ENCODE assay signal across 2 cellular contexts in the genomic region with DNA sequence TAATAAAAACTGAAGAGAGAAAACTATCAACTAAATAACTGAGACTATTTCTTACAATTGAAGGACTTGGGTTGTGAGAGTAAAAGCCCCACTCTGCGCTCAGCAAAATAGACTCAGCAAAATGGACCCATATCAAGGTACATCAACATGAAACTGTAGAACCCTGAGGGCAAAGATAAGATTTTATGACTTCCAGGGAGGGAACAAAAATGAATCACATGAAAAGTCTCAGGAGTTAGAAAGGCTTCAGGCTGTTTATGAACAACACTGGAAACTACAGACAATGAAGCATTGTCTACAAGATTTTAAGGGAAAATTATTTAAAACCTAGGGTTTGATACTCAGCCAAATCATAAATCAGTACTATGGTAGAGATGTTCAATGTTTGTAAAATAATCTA.
TF ChIP-seq lines count a peak whose summit lies in the region.

No MANE protein-coding gene starts in this region.

TF ChIP-seq in SK-N-SH, 30 proteins besides CTCF, POLR2A, EP300 and RAD21 (continued from another document):
- TF ChIP-seq, protein P1, sequence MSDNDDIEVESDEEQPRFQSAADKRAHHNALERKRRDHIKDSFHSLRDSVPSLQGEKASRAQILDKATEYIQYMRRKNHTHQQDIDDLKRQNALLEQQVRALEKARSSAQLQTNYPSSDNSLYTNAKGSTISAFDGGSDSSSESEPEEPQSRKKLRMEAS (IDR thresholded peaks at IDR 0.05; ENCODE audit: low read depth), result no peak
- TF ChIP-seq FOSL2 (IDR thresholded peaks at IDR 0.05; ENCODE audit: borderline replicate concordance, low read depth) (no peak), TEAD4 (IDR thresholded peaks at IDR 0.05; ENCODE audit: borderline replicate concordance, insufficient read depth) (no peak)

TF ChIP-seq in SK-N-SH treated with all-trans-retinoic acid at 6 μM for 48 hours, 23 proteins besides CTCF, POLR2A, EP300 and RAD21 (continued from another document):
- no peak for TF ChIP-seq ZNF565 (CRISPR knock-in tag; conservative IDR thresholded peaks at IDR 0.05; ENCODE audit: low read depth)
- TF ChIP-seq SNAI2 (CRISPR knock-in tag; IDR thresholded peaks at IDR 0.05), result no peak
- TF ChIP-seq, protein P2, sequence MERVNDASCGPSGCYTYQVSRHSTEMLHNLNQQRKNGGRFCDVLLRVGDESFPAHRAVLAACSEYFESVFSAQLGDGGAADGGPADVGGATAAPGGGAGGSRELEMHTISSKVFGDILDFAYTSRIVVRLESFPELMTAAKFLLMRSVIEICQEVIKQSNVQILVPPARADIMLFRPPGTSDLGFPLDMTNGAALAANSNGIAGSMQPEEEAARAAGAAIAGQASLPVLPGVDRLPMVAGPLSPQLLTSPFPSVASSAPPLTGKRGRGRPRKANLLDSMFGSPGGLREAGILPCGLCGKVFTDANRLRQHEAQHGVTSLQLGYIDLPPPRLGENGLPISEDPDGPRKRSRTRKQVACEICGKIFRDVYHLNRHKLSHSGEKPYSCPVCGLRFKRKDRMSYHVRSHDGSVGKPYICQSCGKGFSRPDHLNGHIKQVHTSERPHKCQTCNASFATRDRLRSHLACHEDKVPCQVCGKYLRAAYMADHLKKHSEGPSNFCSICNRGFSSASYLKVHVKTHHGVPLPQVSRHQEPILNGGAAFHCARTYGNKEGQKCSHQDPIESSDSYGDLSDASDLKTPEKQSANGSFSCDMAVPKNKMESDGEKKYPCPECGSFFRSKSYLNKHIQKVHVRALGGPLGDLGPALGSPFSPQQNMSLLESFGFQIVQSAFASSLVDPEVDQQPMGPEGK (CRISPR knock-in tag; IDR thresholded peaks at IDR 0.05; ENCODE audit: borderline replicate concordance), result no peak
- TF ChIP-seq ZFP3 (CRISPR knock-in tag; IDR thresholded peaks at IDR 0.05), result no peak
- no peak for TF ChIP-seq PPARA (CRISPR knock-in tag; IDR thresholded peaks at IDR 0.05; ENCODE audit: borderline replicate concordance)
- no peak for TF ChIP-seq ARNTL (CRISPR knock-in tag; IDR thresholded peaks at IDR 0.05; ENCODE audit: borderline replicate concordance, low read depth)
- TF ChIP-seq, protein P3, sequence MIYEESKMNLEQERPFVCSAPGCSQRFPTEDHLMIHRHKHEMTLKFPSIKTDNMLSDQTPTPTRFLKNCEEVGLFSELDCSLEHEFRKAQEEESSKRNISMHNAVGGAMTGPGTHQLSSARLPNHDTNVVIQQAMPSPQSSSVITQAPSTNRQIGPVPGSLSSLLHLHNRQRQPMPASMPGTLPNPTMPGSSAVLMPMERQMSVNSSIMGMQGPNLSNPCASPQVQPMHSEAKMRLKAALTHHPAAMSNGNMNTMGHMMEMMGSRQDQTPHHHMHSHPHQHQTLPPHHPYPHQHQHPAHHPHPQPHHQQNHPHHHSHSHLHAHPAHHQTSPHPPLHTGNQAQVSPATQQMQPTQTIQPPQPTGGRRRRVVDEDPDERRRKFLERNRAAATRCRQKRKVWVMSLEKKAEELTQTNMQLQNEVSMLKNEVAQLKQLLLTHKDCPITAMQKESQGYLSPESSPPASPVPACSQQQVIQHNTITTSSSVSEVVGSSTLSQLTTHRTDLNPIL (CRISPR knock-in tag; IDR thresholded peaks at IDR 0.05; ENCODE audit: low read depth), result no peak
- TF ChIP-seq CSDC2 (CRISPR knock-in tag; IDR thresholded peaks at IDR 0.05), result no peak
